ENCODE assay signal across 32 cellular contexts in the genomic region with DNA sequence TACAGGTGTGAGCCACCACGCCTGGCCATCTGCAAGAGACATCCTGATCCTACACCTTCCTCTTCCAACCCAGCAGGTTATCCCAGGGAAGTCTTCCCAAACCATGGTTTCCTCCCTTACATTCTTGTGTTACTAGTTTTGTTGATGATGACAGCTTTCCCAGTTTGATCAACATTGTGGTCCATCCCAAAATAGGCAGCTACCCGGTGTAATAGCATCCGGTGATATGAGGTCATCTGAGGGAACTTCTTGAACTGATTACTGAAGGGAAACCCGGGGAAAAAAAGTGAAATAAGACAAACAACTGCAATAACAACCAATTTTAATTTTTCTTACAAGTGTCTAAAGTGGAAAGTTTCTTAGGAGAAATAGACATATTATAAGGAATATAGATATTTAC.
"Had no signal": no experiment of that assay in that cellular context is flagged by ENCODE, and none has a peak within 500 bp of the region (broad histone marks: within the 10 kb centered on the region; RNA-seq: fewer than 3 reads in every experiment).

No MANE protein-coding gene starts in this region.

- H3K4me3 ChIP-seq: left lung, lower lobe of right lung, mucosa of descending colon, pancreas, prostate gland, spleen, testis, thyroid gland, transverse colon, upper lobe of left lung, vagina had no signal

- DNase-seq: hippocampal formation; kidney; left colon; left lung; lower lobe of right lung; mammary epithelial cell; mesendoderm; mucosa of descending colon; naive thymus-derived CD8-positive, alpha-beta T cell; nucleus accumbens; pancreas; posterior cingulate gyrus; retina; right cardiac atrium; small intestine; spleen; stimulated activated CD4-positive, alpha-beta T cell treated with anti-CD3 and anti-CD28 coated beads, Interleukin-2, amount 100 ng/mL, for 48 hours; stimulated activated CD4-positive, alpha-beta T cell treated with anti-CD3 and anti-CD28 coated beads, Interleukin-4, amount 100 ng/mL, for 4 hours; stimulated activated CD8-positive, alpha-beta memory T cell treated with anti-CD3 and anti-CD28 coated beads, Interleukin-4, amount 100 ng/mL, for 48 hours; stimulated activated naive CD4-positive, alpha-beta T cell treated with Interleukin-2 at 50 U/mL for 16 hours; stimulated activated naive CD8-positive, alpha-beta T cell treated with anti-CD3 and anti-CD28 coated beads, Interleukin-15, amount 100 ng/mL, for 72 hours; testis; thyroid gland; transverse colon; upper lobe of left lung had no signal

- H3K4me3 Mint-ChIP-seq: mesothelial cell of epicardium; naive thymus-derived CD8-positive, alpha-beta T cell; nephron; neural crest cell; stimulated activated memory B cell treated with anti-CD40 and anti-IgM and Interleukin-4, amounts not matched to agents 10 μg/mL and 1 μg/mL and 100 μg/mL, for 72 hours; stimulated activated naive CD8-positive, alpha-beta T cell treated with anti-CD3 and anti-CD28 coated beads, Interleukin-15, amount 100 ng/mL, for 72 hours had no signal

- H3K27me3 ChIP-seq: left lung, pancreas, spleen, testis, thyroid gland, transverse colon, upper lobe of left lung, vagina had no signal

- H3K36me3 ChIP-seq: prostate gland had no signal

- H3K9me3 Mint-ChIP-seq: mesothelial cell of epicardium; naive thymus-derived CD8-positive, alpha-beta T cell; nephron; neural crest cell; stimulated activated memory B cell treated with anti-CD40 and anti-IgM and Interleukin-4, amounts not matched to agents 10 μg/mL and 1 μg/mL and 100 μg/mL, for 72 hours; stimulated activated naive CD8-positive, alpha-beta T cell treated with anti-CD3 and anti-CD28 coated beads, Interleukin-15, amount 100 ng/mL, for 72 hours had no signal

- ATAC-seq: left colon; left lung; lower lobe of right lung; mucosa of descending colon; naive thymus-derived CD8-positive, alpha-beta T cell; pancreas; right cardiac atrium; sciatic nerve; stimulated activated memory B cell treated with anti-CD40 and anti-IgM and Interleukin-4, amounts not matched to agents 10 μg/mL and 1 μg/mL and 100 μg/mL, for 72 hours; stimulated activated naive CD8-positive, alpha-beta T cell treated with anti-CD3 and anti-CD28 coated beads, Interleukin-15, amount 100 ng/mL, for 72 hours had no signal

- H3K9me3 ChIP-seq: left lung, lower lobe of right lung, mucosa of descending colon, pancreas, prostate gland, spleen, testis, thyroid gland, transverse colon, upper lobe of left lung, vagina had no signal

- H3K27ac Mint-ChIP-seq: mesothelial cell of epicardium; nephron; stimulated activated memory B cell treated with anti-CD40 and anti-IgM and Interleukin-4, amounts not matched to agents 10 μg/mL and 1 μg/mL and 100 μg/mL, for 72 hours had no signal

- H3K4me1 Mint-ChIP-seq: neural crest cell; stimulated activated memory B cell treated with anti-CD40 and anti-IgM and Interleukin-4, amounts not matched to agents 10 μg/mL and 1 μg/mL and 100 μg/mL, for 72 hours; stimulated activated naive CD8-positive, alpha-beta T cell treated with anti-CD3 and anti-CD28 coated beads, Interleukin-15, amount 100 ng/mL, for 72 hours had no signal

- H3K4me1 ChIP-seq: left lung, lower lobe of right lung, pancreas, spleen, testis, transverse colon, upper lobe of left lung, vagina had no signal

- H3K27ac ChIP-seq: left lung, lower lobe of right lung, pancreas, spleen, testis, thyroid gland, transverse colon, upper lobe of left lung, vagina had no signal

- H3K27me3 Mint-ChIP-seq: naive thymus-derived CD8-positive, alpha-beta T cell; stimulated activated memory B cell treated with anti-CD40 and anti-IgM and Interleukin-4, amounts not matched to agents 10 μg/mL and 1 μg/mL and 100 μg/mL, for 72 hours; stimulated activated naive CD8-positive, alpha-beta T cell treated with anti-CD3 and anti-CD28 coated beads, Interleukin-15, amount 100 ng/mL, for 72 hours had no signal
